Comparison of ENCODE assay signal across 8 cellular contexts in genomic region chr11:81497202-81497804, GRCh38.
DNase-seq lines count a peak whose midpoint lies in the region; ATAC-seq, FAIRE-seq and TF ChIP-seq lines count a peak whose summit lies in the region.

No MANE protein-coding gene starts in this region.

- DNase-seq in BJ (ENCODE audit: low read depth) (no peak), GM12891 (ENCODE audit: insufficient read length, low spot score) (no peak), NCI-H345 treated with DMSO at 0.1 percent for 48 hours (lab: John Stamatoyannopoulos, UW; ENCODE audit: unreplicated experiment) (peak; percentile 38), medulla oblongata (ENCODE audit: extremely low spot score) (peak; percentile 73), COLO668 (lab: John Stamatoyannopoulos, UW; ENCODE audit: unreplicated experiment) (no peak)
- no peak for DNase-seq in stimulated activated naive CD8-positive, alpha-beta T cell treated with anti-CD3 and anti-CD28 coated beads, Interleukin-15, amount 100 ng/mL, for 72 hours

- H3K27me3 Mint-ChIP-seq in brain = peaks cover 4% of the 10 kb centered on the region
- no peaks in the 10 kb centered on the region for H3K27me3 Mint-ChIP-seq in stimulated activated naive CD8-positive, alpha-beta T cell treated with anti-CD3 and anti-CD28 coated beads, Interleukin-15, amount 100 ng/mL, for 72 hours

- FAIRE-seq in GM12891 (lab: Jason Lieb, UNC) = peak; percentile 69

- peak overlapping the region in 1 of 5 experiments; percentile 62 for H3K27ac Mint-ChIP-seq in brain
- H3K27ac Mint-ChIP-seq in stimulated activated naive CD8-positive, alpha-beta T cell treated with anti-CD3 and anti-CD28 coated beads, Interleukin-15, amount 100 ng/mL, for 72 hours = no peak overlapping the region

- no peaks in the 10 kb centered on the region for H3K36me3 ChIP-seq in BJ (ENCODE audit: control insufficient read depth, insufficient read depth, low read length)

- H3K27me3 ChIP-seq in BJ (ENCODE audit: control insufficient read depth, insufficient read depth, low read length) = no peaks in the 10 kb centered on the region

- 0 out of 2 replicates have a peak, but pooled peaks have one; percentile 23 for TF ChIP-seq CTCF in BJ (IDR thresholded peaks at IDR 0.05; ENCODE audit: insufficient read depth, low read depth, low read length)
- peak; percentile 58 to 74 for TF ChIP-seq CTCF in brain (conservative IDR thresholded peaks at IDR 0.05)

- H3K4me3 Mint-ChIP-seq in brain = no peak overlapping the region
- H3K4me3 Mint-ChIP-seq in stimulated activated naive CD8-positive, alpha-beta T cell treated with anti-CD3 and anti-CD28 coated beads, Interleukin-15, amount 100 ng/mL, for 72 hours = no peak overlapping the region

- H3K4me1 Mint-ChIP-seq in brain = peaks cover 12% of the 10 kb centered on the region
- H3K4me1 Mint-ChIP-seq in stimulated activated naive CD8-positive, alpha-beta T cell treated with anti-CD3 and anti-CD28 coated beads, Interleukin-15, amount 100 ng/mL, for 72 hours = no peaks in the 10 kb centered on the region

- peak; percentile 75 for ATAC-seq in HG02870 (IDR thresholded peaks at IDR 0.05; ENCODE audit: unreplicated experiment)
- no peak for ATAC-seq in stimulated activated naive CD8-positive, alpha-beta T cell treated with anti-CD3 and anti-CD28 coated beads, Interleukin-15, amount 100 ng/mL, for 72 hours

- CTCF ChIA-PET in BJ (lab: Yijun Ruan, JAX) = no interaction called here

- H3K4me3 ChIP-seq in BJ (ENCODE audit: low read depth, low read length) = no peak overlapping the region

- POLR2A ChIA-PET in BJ (lab: Charles Lee) = no interaction called here

- peaks cover 0 to 12% (median 0%) of the 10 kb centered on the region in 5 experiments for H3K9me3 Mint-ChIP-seq in brain
- no peaks in the 10 kb centered on the region for H3K9me3 Mint-ChIP-seq in stimulated activated naive CD8-positive, alpha-beta T cell treated with anti-CD3 and anti-CD28 coated beads, Interleukin-15, amount 100 ng/mL, for 72 hours

- TF ChIP-seq POLR2A in GM12891 (IDR thresholded peaks at IDR 0.05; ENCODE audit: low read depth, low read length) = no peak

- H3K36me3 Mint-ChIP-seq in brain = no peaks in the 10 kb centered on the region

TF ChIP-seq in GM12891, 5 proteins besides CTCF, POLR2A, EP300 and RAD21:
- no peak for TF ChIP-seq POLR2AphosphoS5 (IDR thresholded peaks at IDR 0.05; ENCODE audit: low read depth, low read length)
- no peak for TF ChIP-seq SPI1 (IDR thresholded peaks at IDR 0.05; ENCODE audit: low read depth, low read length)
- no peak for TF ChIP-seq TAF1 (IDR thresholded peaks at IDR 0.05; ENCODE audit: low read depth, low read length)
- TF ChIP-seq PAX5 (IDR thresholded peaks at IDR 0.05; ENCODE audit: insufficient read depth, low read length, severe bottlenecking) = no peak
- no peak for TF ChIP-seq POU2F2 (IDR thresholded peaks at IDR 0.05; ENCODE audit: low read depth, low read length)

Comparison
In these comparisons a context has a peak if more than half of its experiments do, and no peak if none do; other contexts are left out.
1. DNase-seq: peak in NCI-H345 treated with DMSO at 0.1 percent for 48 hours (single experiment) and medulla oblongata (single experiment); none in BJ (single experiment), GM12891 (single experiment), stimulated activated naive CD8-positive, alpha-beta T cell treated with anti-CD3 and anti-CD28 coated beads, Interleukin-15, amount 100 ng/mL, for 72 hours (0 of 2) and COLO668 (single experiment).